Comparison of ENCODE assay signal across 11 cellular contexts in genomic region chr2:23757686-23758433, GRCh38.
A peak's percentile ranks its signal among the peaks of the same experiment; 100 is the strongest.
DNase-seq lines count a peak whose midpoint lies in the region; ATAC-seq, FAIRE-seq and TF ChIP-seq lines count a peak whose summit lies in the region.
"Had no signal": no experiment of that assay in that cellular context is flagged by ENCODE, and none has a peak within 500 bp of the region (broad histone marks: within the 10 kb centered on the region; RNA-seq: fewer than 3 reads in every experiment).

No MANE protein-coding gene starts in this region.

- no peak overlapping the region for H3K4me3 ChIP-seq in mucosa of descending colon
- H3K4me3 ChIP-seq: uterus had no signal

- no peaks in the 10 kb centered on the region for H3K4me1 ChIP-seq in mucosa of descending colon (ENCODE audit: low read depth)

- DNase-seq in EH (ENCODE audit: low read depth) (peak; percentile 80), MV-4-11 (lab: John Stamatoyannopoulos, UW) (peak; percentile 53), dedifferentiated amniotic fluid mesenchymal stem cell (ENCODE audit: extremely low spot score) (peak; percentile 84), mucosa of descending colon (no peak), occipital lobe (lab: John Stamatoyannopoulos, UW) (no peak), frontal cortex (ENCODE audit: low spot score in 2 of 2) (no peak)
- DNase-seq in stimulated activated CD4-positive, alpha-beta T cell treated with anti-CD3 and anti-CD28 coated beads, Interleukin-4, amount 100 ng/mL, for 1 hour, result no peak
- DNase-seq: cortex of kidney; stimulated activated CD4-positive, alpha-beta T cell treated with anti-CD3 and anti-CD28 coated beads, Interleukin-4, amount 100 ng/mL, for 4 hours had no signal

- no peaks in the 10 kb centered on the region for H3K36me3 ChIP-seq in mucosa of descending colon (ENCODE audit: low read depth)
- H3K36me3 ChIP-seq: uterus had no signal

- ATAC-seq in mucosa of descending colon, result peak; percentile 89
- ATAC-seq in GM18517 (IDR thresholded peaks at IDR 0.05; ENCODE audit: unreplicated experiment), result no peak

- TF ChIP-seq CTCF in mucosa of descending colon (IDR thresholded peaks at IDR 0.05), result no peak

- no peak for FAIRE-seq in frontal cortex (lab: Jason Lieb, UNC)

- intact Hi-C loops in mucosa of descending colon (cut with DNase I, micrococcal nuclease), result no loop called here

- no peaks in the 10 kb centered on the region for H3K9me3 ChIP-seq in mucosa of descending colon
- H3K9me3 ChIP-seq: uterus had no signal

Comparison
In these comparisons a context has a peak if more than half of its experiments do, and no peak if none do; other contexts are left out.
1. DNase-seq: peak in EH (single experiment), MV-4-11 (single experiment) and dedifferentiated amniotic fluid mesenchymal stem cell (single experiment); none in mucosa of descending colon (0 of 3), stimulated activated CD4-positive, alpha-beta T cell treated with anti-CD3 and anti-CD28 coated beads, Interleukin-4, amount 100 ng/mL, for 1 hour (single experiment), occipital lobe (single experiment) and frontal cortex (0 of 2).